Comparison of ENCODE assay signal across 24 cellular contexts in the genomic region with DNA sequence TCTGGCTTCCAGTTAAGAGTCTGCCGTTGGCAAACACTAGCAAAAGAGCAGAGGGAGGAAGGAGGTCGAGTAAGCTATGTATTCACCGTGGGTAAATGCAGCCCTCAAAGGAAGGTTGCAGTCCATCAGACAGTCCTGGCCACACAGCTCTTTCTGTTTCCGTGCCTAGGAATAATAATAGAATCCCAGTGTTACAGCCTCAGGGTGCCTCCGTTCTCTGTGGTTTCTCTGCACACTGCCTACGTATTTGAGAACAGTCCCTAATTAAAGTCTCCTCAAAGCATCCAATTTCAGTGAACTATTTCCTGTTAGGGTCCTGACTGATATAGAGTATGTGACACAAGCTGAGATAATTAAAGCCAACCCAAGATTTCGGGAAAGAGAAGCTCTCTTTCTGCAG.
"Had no signal": no experiment of that assay in that cellular context is flagged by ENCODE, and none has a peak within 500 bp of the region (broad histone marks: within the 10 kb centered on the region; RNA-seq: fewer than 3 reads in every experiment).

No MANE protein-coding gene starts in this region.

- ATAC-seq: activated CD8-positive, alpha-beta T cell treated with anti-CD3 and anti-CD28 coated beads, Interleukin-2, amount 10 ng/mL, durations not matched to agents 7 days and 5 days; Panc1 had no signal

- DNase-seq: activated CD4-positive, alpha-beta T cell treated with anti-CD3 and anti-CD28 coated beads, Interleukin-2, amount 10 ng/mL, durations not matched to agents 24 days and 14 days; activated CD4-positive, alpha-beta T cell treated with anti-CD3 and anti-CD28 coated beads, Interleukin-2, amount 50 U/mL, for 4 hours; activated CD4-positive, CD25-positive, alpha-beta regulatory T cell; activated CD8-positive, alpha-beta T cell treated with anti-CD3 and anti-CD28 coated beads, Interleukin-2, amount 10 ng/mL, durations not matched to agents 7 days and 5 days; activated gamma-delta T cell; activated naive CD4-positive, alpha-beta T cell treated with Interleukin-2 at 50 U/mL for 16 hours; activated naive CD8-positive, alpha-beta T cell treated with anti-CD3 and anti-CD28 coated beads, Interleukin-2, amount 10 ng/mL, durations not matched to agents 7 days and 5 days; activated T-cell treated with anti-CD3 and anti-CD28 coated beads, Interleukin-2, amount 50 U/mL, for 24 hours; amygdala; MM.1S; NCI-H1092 treated with DMSO at 0.1 percent for 48 hours; NCI-H1417 treated with DMSO at 0.1 percent for 48 hours; NCI-H1694; NCI-H1930; NCI-H2081 treated with DMSO at 0.1 percent for 48 hours; NCI-H226; NCI-H446 treated with DMSO at 0.1 percent for 48 hours; NCI-H524; NCI-H69; RPMI8226; SHP77 treated with DMSO at 0.1 percent for 48 hours; T1000; WERI-Rb-1 had no signal
